8 cellular contexts compared by ENCODE assay signal in the genomic region with DNA sequence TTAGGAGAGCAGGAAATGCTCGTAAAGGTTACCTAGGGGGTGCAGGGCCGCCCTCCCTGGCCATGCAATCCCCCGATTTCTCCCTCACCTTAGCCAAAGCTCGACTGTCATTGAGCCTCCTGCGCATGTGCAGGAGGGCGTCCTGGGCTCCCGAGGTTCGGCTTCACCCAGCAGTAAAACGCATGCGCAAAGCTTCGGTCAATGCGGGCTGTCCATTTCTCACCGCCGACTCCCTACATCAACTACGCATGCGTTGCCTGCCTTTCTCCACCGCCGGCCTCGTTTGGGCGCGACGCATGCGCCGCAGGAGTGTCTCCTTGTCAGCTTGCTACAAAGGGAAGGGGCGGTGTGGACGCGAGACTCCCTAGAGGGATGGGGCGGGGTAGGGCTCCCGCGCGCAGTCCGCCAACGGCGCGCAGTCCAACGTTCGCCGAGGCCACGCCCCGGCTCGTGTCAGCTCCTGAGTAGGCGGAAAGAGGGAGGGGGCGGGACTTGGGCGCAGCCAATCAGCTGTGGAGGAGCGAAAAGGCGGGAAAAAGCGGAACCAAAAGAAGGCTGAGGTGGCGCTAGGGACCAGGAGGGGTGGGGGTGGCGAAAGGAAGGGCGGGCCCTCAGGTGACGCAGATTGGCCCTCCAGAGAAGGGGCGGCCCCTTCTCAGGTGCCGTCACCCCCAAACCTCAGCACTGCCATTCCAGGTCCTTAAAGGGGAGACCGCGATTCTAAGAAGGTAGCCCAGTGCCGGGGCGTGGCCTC. TPM values are rescaled to one million over a fixed set of nuclear protein-coding genes. Genes with fewer than 3 reads are reported as not detected.
A peak's percentile ranks its signal among the peaks of the same experiment; 100 is the strongest.
DNase-seq lines count a peak whose midpoint lies in the region; ATAC-seq and TF ChIP-seq lines count a peak whose summit lies in the region.

A gene with protein sequence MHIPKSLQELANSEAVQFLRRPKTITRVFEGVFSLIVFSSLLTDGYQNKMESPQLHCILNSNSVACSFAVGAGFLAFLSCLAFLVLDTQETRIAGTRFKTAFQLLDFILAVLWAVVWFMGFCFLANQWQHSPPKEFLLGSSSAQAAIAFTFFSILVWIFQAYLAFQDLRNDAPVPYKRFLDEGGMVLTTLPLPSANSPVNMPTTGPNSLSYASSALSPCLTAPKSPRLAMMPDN (plus strand): TSS at position 558 of the 754 bp plus-strand sequence. CDS start 1,476 bp downstream, outside the sequence.
A gene (minus strand): TSS at position 131 of the 754 bp plus-strand sequence. CDS start 20 bp downstream, at position 111.

- H3K23ac ChIP-seq in neuronal stem cell (ENCODE audit: low read depth, low read length, poor library complexity), result no peak within 1 kb of the TSS

- H2BK12ac ChIP-seq in neuronal stem cell (ENCODE audit: low read length), result no peak within 1 kb of the TSS

- peak within 1 kb of the TSS; percentile 93 for H2AK5ac ChIP-seq in neuronal stem cell (ENCODE audit: low read depth, low read length)

- H4K91ac ChIP-seq in neuronal stem cell (ENCODE audit: low read depth, low read length, poor library complexity), result no peak within 1 kb of the TSS

- H3K27me3 ChIP-seq in GM06990 (replicated peaks; ENCODE audit: control insufficient read depth, insufficient read depth, low read length), result no peaks in the 10 kb centered on the region
- H3K27me3 ChIP-seq in gastroesophageal sphincter, result no peaks in the 10 kb centered on the region
- peaks cover 0 to 7% (median 0%) of the 10 kb centered on the region in 3 experiments for H3K27me3 ChIP-seq in neuronal stem cell (ENCODE audit: control insufficient read depth in 3 of 3, insufficient read depth in 3 of 3, low read depth in 1 of 3, low read length in 3 of 3)
- no peaks in the 10 kb centered on the region for H3K27me3 ChIP-seq in subcutaneous abdominal adipose tissue (ENCODE audit: control insufficient read depth in 5 of 5, insufficient read depth in 4 of 5, low read length in 5 of 5)

- WGBS in gastroesophageal sphincter (ENCODE audit: low coverage in 1 of 2), 2 donors, result 0 to 3% methylated on average over 3 to 16 of the region's 57 CpGs
- WGBS in neuronal stem cell (ENCODE audit: extremely low coverage in 2 of 2, insufficient read length in 2 of 2, insufficient replicate concordance in 1 of 2), 2 donors, result no CpG with 5 or more reads among the region's 57 CpGs

- H3K4me3 ChIP-seq in GM06990 (replicated peaks; ENCODE audit: low read depth, low read length) (peak within 1 kb of the TSS; percentile 70), NB4 (ENCODE audit: low read depth, low read length) (peak within 1 kb of the TSS; percentile 79), gastroesophageal sphincter (peak within 1 kb of the TSS; percentile 56 to 72), neuronal stem cell (ENCODE audit: low read length in 2 of 2) (peak within 1 kb of the TSS; percentile 66 to 70), subcutaneous abdominal adipose tissue (ENCODE audit: low read depth in 1 of 5, low read length in 5 of 5) (peak within 1 kb of the TSS; percentile 83 to 95 (median 93))

- peak within 1 kb of the TSS; percentile 79 for H3K9ac ChIP-seq in neuronal stem cell (ENCODE audit: low read depth, low read length, poor library complexity)
- H3K9ac ChIP-seq in subcutaneous abdominal adipose tissue (ENCODE audit: low read length in 5 of 5), result peak within 1 kb of the TSS; percentile 68 to 94 (median 89)

- peak within 1 kb of the TSS; percentile 68 for H3K4ac ChIP-seq in neuronal stem cell (ENCODE audit: low read length)

- H3K79me1 ChIP-seq in neuronal stem cell (ENCODE audit: low read depth, low read length), result no peaks in the 10 kb centered on the region

- H3K4me1 ChIP-seq in gastroesophageal sphincter (peaks cover 0 to 19% (median 5%) of the 10 kb centered on the region in 3 donors), neuronal stem cell (ENCODE audit: control insufficient read depth in 2 of 2, insufficient read depth in 1 of 2, low read depth in 1 of 2, low read length in 2 of 2) (peaks cover 3 to 9% of the 10 kb centered on the region in 2 donors), subcutaneous abdominal adipose tissue (ENCODE audit: control insufficient read depth in 5 of 5, insufficient read depth in 5 of 5, low read length in 5 of 5) (peaks cover 3 to 15% (median 12%) of the 10 kb centered on the region in 5 donors)

- H3K27ac ChIP-seq in gastroesophageal sphincter (peak within 1 kb of the TSS; percentile 91 to 96 (median 96)), neuronal stem cell (replicated peaks; ENCODE audit: low read length) (peak within 1 kb of the TSS; percentile 72), subcutaneous abdominal adipose tissue (ENCODE audit: low read depth, low read length) (peak within 1 kb of the TSS; percentile 89)

- DNase-seq in GM06990 (ENCODE audit: extremely low read depth, insufficient read length) (peak; percentile 100), NB4 (ENCODE audit: low read depth) (peak; percentile 100), SK-N-DZ (ENCODE audit: low spot score) (peak; percentile 97), neuronal stem cell (ENCODE audit: low spot score) (peak; percentile 100)
- DNase-seq in activated naive CD4-positive, alpha-beta T cell treated with anti-CD3 and anti-CD28 coated beads, Interleukin-2, amount 50 U/mL, for 16 hours, result peak; percentile 97

- H3K4me2 ChIP-seq in neuronal stem cell (ENCODE audit: insufficient read depth, low read length, poor library complexity, severe bottlenecking), result peak within 1 kb of the TSS; percentile 94

- H2AFZ ChIP-seq in neuronal stem cell (ENCODE audit: low read length), result peak within 1 kb of the TSS; percentile 90

- H2BK15ac ChIP-seq in neuronal stem cell (ENCODE audit: low read length), result peak within 1 kb of the TSS; percentile 70

- H3K9me3 ChIP-seq in gastroesophageal sphincter (no peaks in the 10 kb centered on the region), neuronal stem cell (replicated peaks in 1 of 2; ENCODE audit: control insufficient read depth in 2 of 2, insufficient read depth in 1 of 2, low read depth in 1 of 2, low read length in 2 of 2) (peaks cover 0 to 4% of the 10 kb centered on the region in 2 donors), subcutaneous abdominal adipose tissue (ENCODE audit: control insufficient read depth in 5 of 5, low read length in 5 of 5) (no peaks in the 10 kb centered on the region)

- H2BK5ac ChIP-seq in neuronal stem cell (ENCODE audit: low read length), result no peak within 1 kb of the TSS

- peak within 1 kb of the TSS; percentile 49 for H3K14ac ChIP-seq in neuronal stem cell (ENCODE audit: low read length)

- H2BK120ac ChIP-seq in neuronal stem cell (ENCODE audit: low read depth, low read length), result peak within 1 kb of the TSS; percentile 19

- peak; percentile 83 for ATAC-seq in HG02571 (IDR thresholded peaks at IDR 0.05; ENCODE audit: unreplicated experiment)
- ATAC-seq in gastroesophageal sphincter, result peak; percentile 94

- no peak for TF ChIP-seq EP300 in gastroesophageal sphincter (IDR thresholded peaks at IDR 0.05)

- no peaks in the 10 kb centered on the region for H3K36me3 ChIP-seq in GM06990 (ENCODE audit: control insufficient read depth, insufficient read depth, low read length)
- H3K36me3 ChIP-seq in gastroesophageal sphincter, result peaks cover 0 to 11% of the 10 kb centered on the region in 2 donors
- no peaks in the 10 kb centered on the region for H3K36me3 ChIP-seq in neuronal stem cell (replicated peaks in 1 of 2; ENCODE audit: control insufficient read depth in 2 of 2, insufficient read depth in 2 of 2, low read length in 2 of 2)
- H3K36me3 ChIP-seq in subcutaneous abdominal adipose tissue (ENCODE audit: control insufficient read depth in 5 of 5, insufficient read depth in 5 of 5, low read length in 5 of 5), result peaks cover 0 to 9% (median 3%) of the 10 kb centered on the region in 5 donors

- H3K18ac ChIP-seq in neuronal stem cell (ENCODE audit: low read length), result peak within 1 kb of the TSS; percentile 94

- no peak for TF ChIP-seq POLR2A in NB4 (IDR thresholded peaks at IDR 0.05; ENCODE audit: extremely low read depth, insufficient read length)
- TF ChIP-seq POLR2A in gastroesophageal sphincter (IDR thresholded peaks at IDR 0.05), result peak; percentile 48 to 51

- TF ChIP-seq CTCF in GM06990 (IDR thresholded peaks at IDR 0.05; ENCODE audit: insufficient read depth, low read length, poor library complexity, severe bottlenecking) (no peak), NB4 (IDR thresholded peaks at IDR 0.05; ENCODE audit: low read depth, low read length) (no peak), gastroesophageal sphincter (IDR thresholded peaks at IDR 0.05) (no peak)

- peak within 1 kb of the TSS; percentile 26 for H4K8ac ChIP-seq in neuronal stem cell (ENCODE audit: low read depth, low read length)

RNA-seq across cellular contexts. Expression of the first gene that starts in this region (rescaled TPM):
- not detected in 2 replicates for polyA plus RNA-seq in SK-N-DZ (2014; cell fraction: cytosol; rRNA removed)
- polyA plus RNA-seq in SK-N-DZ (2014; cell fraction: nucleus; rRNA removed), result not detected in 2 replicates
- not detected for total RNA-seq in gastroesophageal sphincter
- 0.13 TPM for polyA plus RNA-seq in neuronal stem cell (2013, experiment 1 of 2)
- 0.12 TPM for polyA plus RNA-seq in neuronal stem cell (2013, experiment 2 of 2)

RNA-seq across cellular contexts. Expression of the second gene that starts in this region (rescaled TPM):
- 3.7 and 6.0 TPM in 2 replicates for polyA plus RNA-seq in SK-N-DZ (2014; cell fraction: cytosol; rRNA removed)
- polyA plus RNA-seq in SK-N-DZ (2014; cell fraction: nucleus; rRNA removed), result 8.6 and 18.9 TPM in 2 replicates
- total RNA-seq in gastroesophageal sphincter, result 10 to 100 TPM in 1 of 4 donors, 1 to 10 TPM in 3; 2.8 to 13.1 (median 6.6) TPM
- polyA plus RNA-seq in neuronal stem cell (2013, experiment 1 of 2), result 8.5 TPM
- polyA plus RNA-seq in neuronal stem cell (2013, experiment 2 of 2), result 8.9 TPM

Comparison
In these comparisons a context has a peak if more than half of its experiments do, and no peak if none do; other contexts are left out.
1. Peak in every context shown above with its lines: DNase-seq, ATAC-seq, H3K4me3 ChIP-seq and H3K27ac ChIP-seq.